In the genomic region with DNA sequence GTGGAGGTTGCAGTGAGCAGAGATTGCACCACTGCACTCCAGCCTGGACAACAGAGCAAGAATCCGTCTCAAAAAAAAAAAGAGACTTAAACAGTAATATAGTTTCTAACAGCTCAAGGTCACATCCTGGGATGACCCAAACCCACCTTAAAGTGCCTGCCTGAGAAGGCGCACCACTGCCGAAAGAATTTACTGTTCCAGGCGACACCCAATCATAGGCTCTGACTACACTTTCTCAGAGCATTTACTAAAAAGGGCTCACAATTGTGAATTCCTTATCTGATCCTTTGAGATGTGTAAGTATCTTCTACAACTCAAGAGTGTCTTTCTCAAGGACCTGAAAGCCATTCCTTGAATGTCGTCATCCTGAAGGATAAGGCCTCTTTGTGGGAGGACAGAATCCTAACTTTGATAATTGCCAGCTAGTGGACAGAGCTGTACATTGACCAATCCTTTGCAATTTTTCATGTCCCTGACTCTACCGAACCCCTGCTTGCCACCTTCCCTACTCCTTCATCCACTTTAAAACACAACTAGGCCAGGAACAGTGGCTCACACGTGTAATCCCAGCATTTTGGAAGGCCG, we compare ENCODE assay signal across 1 cellular context.
TF ChIP-seq lines count a peak whose summit lies in the region.

No MANE protein-coding gene starts in this region.

TF ChIP-seq in HepG2, 621 proteins besides CTCF, POLR2A, EP300 and RAD21 (continues in another document):
- TF ChIP-seq ZNF230 (CRISPR knock-in tag; IDR thresholded peaks at IDR 0.05) (no peak), ONECUT2 (CRISPR knock-in tag; IDR thresholded peaks at IDR 0.05) (no peak), SNAPC2 (CRISPR knock-in tag; IDR thresholded peaks at IDR 0.05) (no peak), HNRNPL (IDR thresholded peaks at IDR 0.05; ENCODE audit: low read depth, low read length) (no peak), ZNF761 (CRISPR knock-in tag; conservative IDR thresholded peaks at IDR 0.05) (no peak), PCBP1 (IDR thresholded peaks at IDR 0.05; ENCODE audit: borderline replicate concordance, low read depth, low read length) (no peak), TBL1XR1 (IDR thresholded peaks at IDR 0.05; ENCODE audit: borderline replicate concordance, low read length, partially characterized antibody) (no peak), GATA4 (IDR thresholded peaks at IDR 0.05; ENCODE audit: borderline replicate concordance, low read depth) (no peak), SRY (CRISPR knock-in tag; IDR thresholded peaks at IDR 0.05) (no peak), PRPF4 (IDR thresholded peaks at IDR 0.05; ENCODE audit: low read depth, low read length, poor library complexity, severe bottlenecking) (no peak), GABPB1 (CRISPR knock-in tag; IDR thresholded peaks at IDR 0.05) (no peak), ZBTB38 (CRISPR knock-in tag; IDR thresholded peaks at IDR 0.05) (no peak), SAP130 (CRISPR knock-in tag; IDR thresholded peaks at IDR 0.05; ENCODE audit: low read depth) (0 out of 2 replicates have a peak, but pooled peaks have one; percentile 8), ZNF354B (CRISPR knock-in tag; IDR thresholded peaks at IDR 0.05) (no peak), GATAD2A (CRISPR knock-in tag; IDR thresholded peaks at IDR 0.05) (0 out of 2 replicates have a peak, but pooled peaks have one; percentile 10), MBNL3 (CRISPR knock-in tag; conservative IDR thresholded peaks at IDR 0.05) (no peak), CAMTA2 (CRISPR knock-in tag; IDR thresholded peaks at IDR 0.05; ENCODE audit: borderline replicate concordance) (peak; percentile 55; the same call in 1 of the 2 replicates), ATF7 (IDR thresholded peaks at IDR 0.05) (no peak), ATF7 (CRISPR knock-in tag; IDR thresholded peaks at IDR 0.05) (no peak), ZNF772 (CRISPR knock-in tag; IDR thresholded peaks at IDR 0.05) (no peak), ATRX (CRISPR knock-in tag; IDR thresholded peaks at IDR 0.05; ENCODE audit: borderline replicate concordance) (no peak), ZNF317 (CRISPR knock-in tag; IDR thresholded peaks at IDR 0.05) (peak; percentile 21; the same call in 1 of the 2 replicates), ZBTB3 (CRISPR knock-in tag; IDR thresholded peaks at IDR 0.05; ENCODE audit: borderline replicate concordance, low read depth) (no peak), CEBPG (CRISPR knock-in tag; IDR thresholded peaks at IDR 0.05) (peak; percentile 53; the same call in 1 of the 2 replicates), MED13 (CRISPR knock-in tag; IDR thresholded peaks at IDR 0.05) (no peak), MIXL1 (CRISPR knock-in tag; IDR thresholded peaks at IDR 0.05) (no peak)
- TF ChIP-seq, protein P1, sequence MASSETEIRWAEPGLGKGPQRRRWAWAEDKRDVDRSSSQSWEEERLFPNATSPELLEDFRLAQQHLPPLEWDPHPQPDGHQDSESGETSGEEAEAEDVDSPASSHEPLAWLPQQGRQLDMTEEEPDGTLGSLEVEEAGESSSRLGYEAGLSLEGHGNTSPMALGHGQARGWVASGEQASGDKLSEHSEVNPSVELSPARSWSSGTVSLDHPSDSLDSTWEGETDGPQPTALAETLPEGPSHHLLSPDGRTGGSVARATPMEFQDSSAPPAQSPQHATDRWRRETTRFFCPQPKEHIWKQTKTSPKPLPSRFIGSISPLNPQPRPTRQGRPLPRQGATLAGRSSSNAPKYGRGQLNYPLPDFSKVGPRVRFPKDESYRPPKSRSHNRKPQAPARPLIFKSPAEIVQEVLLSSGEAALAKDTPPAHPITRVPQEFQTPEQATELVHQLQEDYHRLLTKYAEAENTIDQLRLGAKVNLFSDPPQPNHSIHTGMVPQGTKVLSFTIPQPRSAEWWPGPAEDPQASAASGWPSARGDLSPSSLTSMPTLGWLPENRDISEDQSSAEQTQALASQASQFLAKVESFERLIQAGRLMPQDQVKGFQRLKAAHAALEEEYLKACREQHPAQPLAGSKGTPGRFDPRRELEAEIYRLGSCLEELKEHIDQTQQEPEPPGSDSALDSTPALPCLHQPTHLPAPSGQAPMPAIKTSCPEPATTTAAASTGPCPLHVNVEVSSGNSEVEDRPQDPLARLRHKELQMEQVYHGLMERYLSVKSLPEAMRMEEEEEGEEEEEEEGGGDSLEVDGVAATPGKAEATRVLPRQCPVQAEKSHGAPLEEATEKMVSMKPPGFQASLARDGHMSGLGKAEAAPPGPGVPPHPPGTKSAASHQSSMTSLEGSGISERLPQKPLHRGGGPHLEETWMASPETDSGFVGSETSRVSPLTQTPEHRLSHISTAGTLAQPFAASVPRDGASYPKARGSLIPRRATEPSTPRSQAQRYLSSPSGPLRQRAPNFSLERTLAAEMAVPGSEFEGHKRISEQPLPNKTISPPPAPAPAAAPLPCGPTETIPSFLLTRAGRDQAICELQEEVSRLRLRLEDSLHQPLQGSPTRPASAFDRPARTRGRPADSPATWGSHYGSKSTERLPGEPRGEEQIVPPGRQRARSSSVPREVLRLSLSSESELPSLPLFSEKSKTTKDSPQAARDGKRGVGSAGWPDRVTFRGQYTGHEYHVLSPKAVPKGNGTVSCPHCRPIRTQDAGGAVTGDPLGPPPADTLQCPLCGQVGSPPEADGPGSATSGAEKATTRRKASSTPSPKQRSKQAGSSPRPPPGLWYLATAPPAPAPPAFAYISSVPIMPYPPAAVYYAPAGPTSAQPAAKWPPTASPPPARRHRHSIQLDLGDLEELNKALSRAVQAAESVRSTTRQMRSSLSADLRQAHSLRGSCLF (CRISPR knock-in tag; IDR thresholded peaks at IDR 0.05; ENCODE audit: borderline replicate concordance) = no peak
- TF ChIP-seq, protein P2, sequence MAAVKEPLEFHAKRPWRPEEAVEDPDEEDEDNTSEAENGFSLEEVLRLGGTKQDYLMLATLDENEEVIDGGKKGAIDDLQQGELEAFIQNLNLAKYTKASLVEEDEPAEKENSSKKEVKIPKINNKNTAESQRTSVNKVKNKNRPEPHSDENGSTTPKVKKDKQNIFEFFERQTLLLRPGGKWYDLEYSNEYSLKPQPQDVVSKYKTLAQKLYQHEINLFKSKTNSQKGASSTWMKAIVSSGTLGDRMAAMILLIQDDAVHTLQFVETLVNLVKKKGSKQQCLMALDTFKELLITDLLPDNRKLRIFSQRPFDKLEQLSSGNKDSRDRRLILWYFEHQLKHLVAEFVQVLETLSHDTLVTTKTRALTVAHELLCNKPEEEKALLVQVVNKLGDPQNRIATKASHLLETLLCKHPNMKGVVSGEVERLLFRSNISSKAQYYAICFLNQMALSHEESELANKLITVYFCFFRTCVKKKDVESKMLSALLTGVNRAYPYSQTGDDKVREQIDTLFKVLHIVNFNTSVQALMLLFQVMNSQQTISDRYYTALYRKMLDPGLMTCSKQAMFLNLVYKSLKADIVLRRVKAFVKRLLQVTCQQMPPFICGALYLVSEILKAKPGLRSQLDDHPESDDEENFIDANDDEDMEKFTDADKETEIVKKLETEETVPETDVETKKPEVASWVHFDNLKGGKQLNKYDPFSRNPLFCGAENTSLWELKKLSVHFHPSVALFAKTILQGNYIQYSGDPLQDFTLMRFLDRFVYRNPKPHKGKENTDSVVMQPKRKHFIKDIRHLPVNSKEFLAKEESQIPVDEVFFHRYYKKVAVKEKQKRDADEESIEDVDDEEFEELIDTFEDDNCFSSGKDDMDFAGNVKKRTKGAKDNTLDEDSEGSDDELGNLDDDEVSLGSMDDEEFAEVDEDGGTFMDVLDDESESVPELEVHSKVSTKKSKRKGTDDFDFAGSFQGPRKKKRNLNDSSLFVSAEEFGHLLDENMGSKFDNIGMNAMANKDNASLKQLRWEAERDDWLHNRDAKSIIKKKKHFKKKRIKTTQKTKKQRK (IDR thresholded peaks at IDR 0.05; ENCODE audit: low read length) = no peak
- TF ChIP-seq, protein P3, sequence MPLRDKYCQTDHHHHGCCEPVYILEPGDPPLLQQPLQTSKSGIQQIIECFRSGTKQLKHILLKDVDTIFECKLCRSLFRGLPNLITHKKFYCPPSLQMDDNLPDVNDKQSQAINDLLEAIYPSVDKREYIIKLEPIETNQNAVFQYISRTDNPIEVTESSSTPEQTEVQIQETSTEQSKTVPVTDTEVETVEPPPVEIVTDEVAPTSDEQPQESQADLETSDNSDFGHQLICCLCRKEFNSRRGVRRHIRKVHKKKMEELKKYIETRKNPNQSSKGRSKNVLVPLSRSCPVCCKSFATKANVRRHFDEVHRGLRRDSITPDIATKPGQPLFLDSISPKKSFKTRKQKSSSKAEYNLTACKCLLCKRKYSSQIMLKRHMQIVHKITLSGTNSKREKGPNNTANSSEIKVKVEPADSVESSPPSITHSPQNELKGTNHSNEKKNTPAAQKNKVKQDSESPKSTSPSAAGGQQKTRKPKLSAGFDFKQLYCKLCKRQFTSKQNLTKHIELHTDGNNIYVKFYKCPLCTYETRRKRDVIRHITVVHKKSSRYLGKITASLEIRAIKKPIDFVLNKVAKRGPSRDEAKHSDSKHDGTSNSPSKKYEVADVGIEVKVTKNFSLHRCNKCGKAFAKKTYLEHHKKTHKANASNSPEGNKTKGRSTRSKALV (CRISPR knock-in tag; IDR thresholded peaks at IDR 0.05) = no peak
- TF ChIP-seq, protein P4, sequence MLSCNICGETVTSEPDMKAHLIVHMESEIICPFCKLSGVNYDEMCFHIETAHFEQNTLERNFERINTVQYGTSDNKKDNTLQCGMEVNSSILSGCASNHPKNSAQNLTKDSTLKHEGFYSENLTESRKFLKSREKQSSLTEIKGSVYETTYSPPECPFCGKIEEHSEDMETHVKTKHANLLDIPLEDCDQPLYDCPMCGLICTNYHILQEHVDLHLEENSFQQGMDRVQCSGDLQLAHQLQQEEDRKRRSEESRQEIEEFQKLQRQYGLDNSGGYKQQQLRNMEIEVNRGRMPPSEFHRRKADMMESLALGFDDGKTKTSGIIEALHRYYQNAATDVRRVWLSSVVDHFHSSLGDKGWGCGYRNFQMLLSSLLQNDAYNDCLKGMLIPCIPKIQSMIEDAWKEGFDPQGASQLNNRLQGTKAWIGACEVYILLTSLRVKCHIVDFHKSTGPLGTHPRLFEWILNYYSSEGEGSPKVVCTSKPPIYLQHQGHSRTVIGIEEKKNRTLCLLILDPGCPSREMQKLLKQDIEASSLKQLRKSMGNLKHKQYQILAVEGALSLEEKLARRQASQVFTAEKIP (CRISPR knock-in tag; IDR thresholded peaks at IDR 0.05; ENCODE audit: borderline replicate concordance) = no peak
- TF ChIP-seq, protein P5, sequence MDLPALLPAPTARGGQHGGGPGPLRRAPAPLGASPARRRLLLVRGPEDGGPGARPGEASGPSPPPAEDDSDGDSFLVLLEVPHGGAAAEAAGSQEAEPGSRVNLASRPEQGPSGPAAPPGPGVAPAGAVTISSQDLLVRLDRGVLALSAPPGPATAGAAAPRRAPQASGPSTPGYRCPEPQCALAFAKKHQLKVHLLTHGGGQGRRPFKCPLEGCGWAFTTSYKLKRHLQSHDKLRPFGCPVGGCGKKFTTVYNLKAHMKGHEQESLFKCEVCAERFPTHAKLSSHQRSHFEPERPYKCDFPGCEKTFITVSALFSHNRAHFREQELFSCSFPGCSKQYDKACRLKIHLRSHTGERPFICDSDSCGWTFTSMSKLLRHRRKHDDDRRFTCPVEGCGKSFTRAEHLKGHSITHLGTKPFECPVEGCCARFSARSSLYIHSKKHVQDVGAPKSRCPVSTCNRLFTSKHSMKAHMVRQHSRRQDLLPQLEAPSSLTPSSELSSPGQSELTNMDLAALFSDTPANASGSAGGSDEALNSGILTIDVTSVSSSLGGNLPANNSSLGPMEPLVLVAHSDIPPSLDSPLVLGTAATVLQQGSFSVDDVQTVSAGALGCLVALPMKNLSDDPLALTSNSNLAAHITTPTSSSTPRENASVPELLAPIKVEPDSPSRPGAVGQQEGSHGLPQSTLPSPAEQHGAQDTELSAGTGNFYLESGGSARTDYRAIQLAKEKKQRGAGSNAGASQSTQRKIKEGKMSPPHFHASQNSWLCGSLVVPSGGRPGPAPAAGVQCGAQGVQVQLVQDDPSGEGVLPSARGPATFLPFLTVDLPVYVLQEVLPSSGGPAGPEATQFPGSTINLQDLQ (CRISPR knock-in tag; IDR thresholded peaks at IDR 0.05) = no peak
- TF ChIP-seq, protein P6, sequence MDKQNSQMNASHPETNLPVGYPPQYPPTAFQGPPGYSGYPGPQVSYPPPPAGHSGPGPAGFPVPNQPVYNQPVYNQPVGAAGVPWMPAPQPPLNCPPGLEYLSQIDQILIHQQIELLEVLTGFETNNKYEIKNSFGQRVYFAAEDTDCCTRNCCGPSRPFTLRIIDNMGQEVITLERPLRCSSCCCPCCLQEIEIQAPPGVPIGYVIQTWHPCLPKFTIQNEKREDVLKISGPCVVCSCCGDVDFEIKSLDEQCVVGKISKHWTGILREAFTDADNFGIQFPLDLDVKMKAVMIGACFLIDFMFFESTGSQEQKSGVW (CRISPR knock-in tag; IDR thresholded peaks at IDR 0.05; ENCODE audit: borderline replicate concordance) = no peak
- TF ChIP-seq, protein P7, sequence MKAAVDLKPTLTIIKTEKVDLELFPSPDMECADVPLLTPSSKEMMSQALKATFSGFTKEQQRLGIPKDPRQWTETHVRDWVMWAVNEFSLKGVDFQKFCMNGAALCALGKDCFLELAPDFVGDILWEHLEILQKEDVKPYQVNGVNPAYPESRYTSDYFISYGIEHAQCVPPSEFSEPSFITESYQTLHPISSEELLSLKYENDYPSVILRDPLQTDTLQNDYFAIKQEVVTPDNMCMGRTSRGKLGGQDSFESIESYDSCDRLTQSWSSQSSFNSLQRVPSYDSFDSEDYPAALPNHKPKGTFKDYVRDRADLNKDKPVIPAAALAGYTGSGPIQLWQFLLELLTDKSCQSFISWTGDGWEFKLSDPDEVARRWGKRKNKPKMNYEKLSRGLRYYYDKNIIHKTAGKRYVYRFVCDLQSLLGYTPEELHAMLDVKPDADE (CRISPR knock-in tag; IDR thresholded peaks at IDR 0.05) = no peak
- TF ChIP-seq, protein P8, sequence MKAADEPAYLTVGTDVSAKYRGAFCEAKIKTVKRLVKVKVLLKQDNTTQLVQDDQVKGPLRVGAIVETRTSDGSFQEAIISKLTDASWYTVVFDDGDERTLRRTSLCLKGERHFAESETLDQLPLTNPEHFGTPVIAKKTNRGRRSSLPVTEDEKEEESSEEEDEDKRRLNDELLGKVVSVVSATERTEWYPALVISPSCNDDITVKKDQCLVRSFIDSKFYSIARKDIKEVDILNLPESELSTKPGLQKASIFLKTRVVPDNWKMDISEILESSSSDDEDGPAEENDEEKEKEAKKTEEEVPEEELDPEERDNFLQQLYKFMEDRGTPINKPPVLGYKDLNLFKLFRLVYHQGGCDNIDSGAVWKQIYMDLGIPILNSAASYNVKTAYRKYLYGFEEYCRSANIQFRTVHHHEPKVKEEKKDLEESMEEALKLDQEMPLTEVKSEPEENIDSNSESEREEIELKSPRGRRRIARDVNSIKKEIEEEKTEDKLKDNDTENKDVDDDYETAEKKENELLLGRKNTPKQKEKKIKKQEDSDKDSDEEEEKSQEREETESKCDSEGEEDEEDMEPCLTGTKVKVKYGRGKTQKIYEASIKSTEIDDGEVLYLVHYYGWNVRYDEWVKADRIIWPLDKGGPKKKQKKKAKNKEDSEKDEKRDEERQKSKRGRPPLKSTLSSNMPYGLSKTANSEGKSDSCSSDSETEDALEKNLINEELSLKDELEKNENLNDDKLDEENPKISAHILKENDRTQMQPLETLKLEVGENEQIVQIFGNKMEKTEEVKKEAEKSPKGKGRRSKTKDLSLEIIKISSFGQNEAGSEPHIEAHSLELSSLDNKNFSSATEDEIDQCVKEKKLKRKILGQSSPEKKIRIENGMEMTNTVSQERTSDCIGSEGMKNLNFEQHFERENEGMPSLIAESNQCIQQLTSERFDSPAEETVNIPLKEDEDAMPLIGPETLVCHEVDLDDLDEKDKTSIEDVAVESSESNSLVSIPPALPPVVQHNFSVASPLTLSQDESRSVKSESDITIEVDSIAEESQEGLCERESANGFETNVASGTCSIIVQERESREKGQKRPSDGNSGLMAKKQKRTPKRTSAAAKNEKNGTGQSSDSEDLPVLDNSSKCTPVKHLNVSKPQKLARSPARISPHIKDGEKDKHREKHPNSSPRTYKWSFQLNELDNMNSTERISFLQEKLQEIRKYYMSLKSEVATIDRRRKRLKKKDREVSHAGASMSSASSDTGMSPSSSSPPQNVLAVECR (CRISPR knock-in tag; IDR thresholded peaks at IDR 0.05; ENCODE audit: borderline replicate concordance) = no peak
